Comparison of ENCODE assay signal across 15 cellular contexts in the genomic region with DNA sequence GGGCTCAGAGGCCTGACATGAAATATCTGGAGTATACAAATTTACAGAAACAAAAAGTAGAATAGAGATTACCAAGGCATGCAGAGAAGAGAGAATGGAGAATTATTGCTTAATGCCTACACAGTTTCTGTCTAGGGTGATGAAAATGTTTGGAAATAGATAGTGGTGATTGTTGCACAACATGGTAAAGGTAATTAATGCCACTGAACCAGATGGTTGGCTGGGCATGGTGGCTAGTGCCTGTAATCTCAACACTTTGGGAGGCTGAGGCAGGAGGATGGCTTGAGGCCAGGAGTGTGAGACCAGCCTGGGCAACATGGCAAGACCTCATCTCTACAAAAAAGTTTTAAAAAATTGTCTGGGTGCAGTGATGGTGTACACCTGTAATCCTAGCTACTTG.
"Had no signal": no experiment of that assay in that cellular context is flagged by ENCODE, and none has a peak within 500 bp of the region (broad histone marks: within the 10 kb centered on the region; RNA-seq: fewer than 3 reads in every experiment).

No MANE protein-coding gene starts in this region.

- H3K27me3 ChIP-seq: ascending aorta had no signal

- H3K9me3 ChIP-seq: ascending aorta, lower lobe of right lung had no signal

- H3K36me3 ChIP-seq: ascending aorta, lower lobe of right lung had no signal

- H3K4me3 ChIP-seq: ascending aorta, lower lobe of right lung had no signal

- H3K27ac ChIP-seq: ascending aorta, lower lobe of right lung had no signal

- DNase-seq: activated CD4-positive, alpha-beta T cell treated with anti-CD3 and anti-CD28 coated beads, Interleukin-2, amount 50 U/mL, for 1 hour; activated CD8-positive, alpha-beta memory T cell treated with anti-CD3 and anti-CD28 coated beads, Interleukin-2, amount 50 U/mL, for 4 hours; activated naive CD4-positive, alpha-beta T cell treated with anti-CD3 and anti-CD28 coated beads for 36 hours; activated naive CD8-positive, alpha-beta T cell treated with anti-CD3 and anti-CD28 coated beads, Interleukin-2, amount 50 U/mL, for 24 hours; activated T-cell treated with anti-CD3 and anti-CD28 coated beads, Interleukin-2, amount 50 U/mL, for 4 hours; cerebellar nuclear complex; cortex of kidney; effector CD4-positive, alpha-beta T cell; left cardiac atrium; lower lobe of right lung; stimulated activated naive B cell treated with anti-CD40 and anti-IgM and Interleukin-4, amounts not matched to agents 10 μg/mL and 1 μg/mL and 100 μg/mL, for 72 hours; SW 1271 had no signal

- H3K4me1 ChIP-seq: ascending aorta had no signal

- ATAC-seq: activated naive CD8-positive, alpha-beta T cell treated with anti-CD3 and anti-CD28 coated beads, Interleukin-2, amount 50 U/mL, for 24 hours; activated T-cell treated with anti-CD3 and anti-CD28 coated beads, Interleukin-2, amount 50 U/mL, for 4 hours; esophagus mucosa; left cardiac atrium; lower lobe of right lung; natural killer cell treated with Interleukin-12 subunit alpha and Interleukin-12 subunit beta and Interleukin-15 and Interleukin-18, amount 100 ng/mL, for 72 hours; stimulated activated naive B cell treated with anti-CD40 and anti-IgM and Interleukin-4, amounts not matched to agents 10 μg/mL and 1 μg/mL and 100 μg/mL, for 72 hours had no signal
